ENCODE assay signal across 1 cellular context in the genomic region with DNA sequence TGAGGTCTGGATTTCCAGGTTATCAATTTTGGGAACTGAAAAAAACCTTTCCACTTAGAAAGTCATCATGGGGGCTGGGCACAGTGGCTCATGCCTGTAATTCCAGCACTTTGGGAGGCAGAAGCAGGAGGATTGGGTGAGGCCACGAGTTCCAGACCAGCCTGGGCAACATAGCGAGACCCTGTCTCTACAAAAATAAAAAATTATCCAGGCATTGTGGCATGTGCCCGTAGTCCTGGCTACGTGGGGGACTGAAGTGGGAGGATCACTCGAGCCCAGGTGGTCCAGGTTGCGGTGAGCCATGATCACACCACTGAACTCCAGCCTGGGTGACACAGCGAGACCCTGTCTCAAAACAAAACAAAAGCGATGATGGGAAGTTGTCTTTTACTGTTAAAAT.
TF ChIP-seq lines count a peak whose summit lies in the region.

No MANE protein-coding gene starts in this region.

TF ChIP-seq in H1, 55 proteins besides CTCF, POLR2A, EP300 and RAD21:
- TF ChIP-seq, protein P1, sequence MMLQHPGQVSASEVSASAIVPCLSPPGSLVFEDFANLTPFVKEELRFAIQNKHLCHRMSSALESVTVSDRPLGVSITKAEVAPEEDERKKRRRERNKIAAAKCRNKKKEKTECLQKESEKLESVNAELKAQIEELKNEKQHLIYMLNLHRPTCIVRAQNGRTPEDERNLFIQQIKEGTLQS (IDR thresholded peaks at IDR 0.05; ENCODE audit: insufficient read depth, low read depth, low read length), result no peak
- no peak for TF ChIP-seq RNF2 (IDR thresholded peaks at IDR 0.05; ENCODE audit: borderline replicate concordance, low read depth, low read length, missing control alignments, poor library complexity, severe bottlenecking)
- TF ChIP-seq, protein P2, sequence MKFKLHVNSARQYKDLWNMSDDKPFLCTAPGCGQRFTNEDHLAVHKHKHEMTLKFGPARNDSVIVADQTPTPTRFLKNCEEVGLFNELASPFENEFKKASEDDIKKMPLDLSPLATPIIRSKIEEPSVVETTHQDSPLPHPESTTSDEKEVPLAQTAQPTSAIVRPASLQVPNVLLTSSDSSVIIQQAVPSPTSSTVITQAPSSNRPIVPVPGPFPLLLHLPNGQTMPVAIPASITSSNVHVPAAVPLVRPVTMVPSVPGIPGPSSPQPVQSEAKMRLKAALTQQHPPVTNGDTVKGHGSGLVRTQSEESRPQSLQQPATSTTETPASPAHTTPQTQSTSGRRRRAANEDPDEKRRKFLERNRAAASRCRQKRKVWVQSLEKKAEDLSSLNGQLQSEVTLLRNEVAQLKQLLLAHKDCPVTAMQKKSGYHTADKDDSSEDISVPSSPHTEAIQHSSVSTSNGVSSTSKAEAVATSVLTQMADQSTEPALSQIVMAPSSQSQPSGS (IDR thresholded peaks at IDR 0.05; ENCODE audit: low read length), result no peak
- TF ChIP-seq JUN (IDR thresholded peaks at IDR 0.05; ENCODE audit: low read depth, low read length), result no peak
- TF ChIP-seq BCL11A (IDR thresholded peaks at IDR 0.05; ENCODE audit: low read depth in 2 of 2, low read length in 2 of 2), result no peak
- no peak for TF ChIP-seq SRF (IDR thresholded peaks at IDR 0.05; ENCODE audit: low read depth, low read length)
- TF ChIP-seq KDM1A (IDR thresholded peaks at IDR 0.05; ENCODE audit: borderline replicate concordance, low read length), result no peak
- no peak for TF ChIP-seq GTF2F1 (IDR thresholded peaks at IDR 0.05; ENCODE audit: borderline replicate concordance, low read depth, low read length)
- no peak for TF ChIP-seq GABPA (IDR thresholded peaks at IDR 0.05; ENCODE audit: borderline replicate concordance, insufficient read depth, low read length)
- TF ChIP-seq YY1 (IDR thresholded peaks at IDR 0.05; ENCODE audit: low read depth, low read length), result no peak
- TF ChIP-seq TAF7 (optimal IDR thresholded peaks at IDR 0.05; ENCODE audit: borderline replicate concordance, low read depth, low read length), result no peak
